ENCODE assay signal across 8 cellular contexts in genomic region chr17:4554997-4555799, GRCh38. TPM values are rescaled to one million over a fixed set of nuclear protein-coding genes. Genes with fewer than 3 reads are reported as not detected.
A peak's percentile ranks its signal among the peaks of the same experiment; 100 is the strongest.
DNase-seq lines count a peak whose midpoint lies in the region; ATAC-seq, FAIRE-seq and TF ChIP-seq lines count a peak whose summit lies in the region.

Gene MYBBP1A (minus strand): TSS chr17:4555384. CDS start chr17:4555324, 60 bp downstream.

- peaks cover 0 to 7% of the 10 kb centered on the region in 2 experiments for H4K20me1 ChIP-seq in H1 (replicated peaks in 1 of 2; ENCODE audit: control insufficient read depth in 1 of 2, insufficient read depth in 2 of 2, low read length in 2 of 2)

- peak within 1 kb of the TSS; percentile 77 for H3K56ac ChIP-seq in H1 (replicated peaks; ENCODE audit: insufficient read length, low read depth, low read length)

- peak within 1 kb of the TSS; percentile 70 to 87 (median 82) for H3K9ac ChIP-seq in H1 (replicated peaks in 1 of 4; ENCODE audit: extremely low read depth in 1 of 4, low read depth in 3 of 4, low read length in 3 of 4)

- no peaks in the 10 kb centered on the region for H3K27me3 ChIP-seq in H1 (replicated peaks in 1 of 4; ENCODE audit: control insufficient read depth in 3 of 4, extremely low read depth in 1 of 4, insufficient read depth in 3 of 4, low read length in 3 of 4)

- H3K9me3 ChIP-seq in H1 (ENCODE audit: insufficient read depth in 2 of 2, low read depth in 1 of 2, low read length in 1 of 2): no peaks in the 10 kb centered on the region

- H3K79me1 ChIP-seq in H1 (ENCODE audit: low read depth, low read length): peaks cover 13% of the 10 kb centered on the region

- peak within 1 kb of the TSS; percentile 74; the same call in 1 of the 2 replicates for H3K27ac ChIP-seq in H1 (ENCODE audit: low read depth, low read length)

- peaks cover 0 to 21% of the 10 kb centered on the region in 2 experiments; a peak in 3 of 4 replicates for H3K79me2 ChIP-seq in H1 (ENCODE audit: control insufficient read depth in 1 of 2, insufficient read depth in 2 of 2, low read length in 2 of 2)

- no peak for FAIRE-seq in H1 (lab: Jason Lieb, UNC)

- CTCF ChIA-PET in H1 (lab: Charles Lee; ENCODE audit: partially characterized antibody): interaction anchor here (0.5 to 1.4 kb wide), 4 partner anchors 12 to 340 kb away, joined by 3 to 6 read pairs (median 3); no protein-coding TSS in a partner anchor

- peaks cover 6 to 17% (median 10%) of the 10 kb centered on the region in 4 experiments; a peak in 6 of 7 replicates for H3K4me1 ChIP-seq in H1 (replicated peaks in 1 of 4; ENCODE audit: control insufficient read depth in 3 of 4, insufficient read depth in 4 of 4, low read length in 3 of 4)

- WGBS in H1 (ENCODE audit: extremely low coverage in 1 of 2, insufficient coverage in 1 of 2, insufficient read length in 1 of 2, insufficient replicate concordance in 2 of 2, low coverage in 1 of 2, low lambda C conversion rate in 2 of 2, missing lambda C conversion rate in 1 of 2), 2 experiments: 3% methylated on average over 65 of the region's 69 CpGs; no CpG with 5 or more reads in 1 of the 2 experiments

- H3K14ac ChIP-seq in H1 (ENCODE audit: insufficient read length): no peak within 1 kb of the TSS

- peak within 1 kb of the TSS; percentile 79 to 96 for H3K4me2 ChIP-seq in H1 (ENCODE audit: insufficient read depth in 1 of 2, low read depth in 2 of 2, low read length in 2 of 2)

- peaks cover 2% of the 10 kb centered on the region for H3K27me3 Mint-ChIP-seq in memory B cell

- H4K91ac ChIP-seq in H1 (replicated peaks; ENCODE audit: insufficient read length, low read length): peak within 1 kb of the TSS; percentile 96

- peak within 1 kb of the TSS; percentile 73 to 94 (median 84) for H3K4me3 ChIP-seq in H1 (ENCODE audit: extremely low read depth in 1 of 4, insufficient read depth in 2 of 4, low read depth in 3 of 4, low read length in 4 of 4)

- H2AFZ ChIP-seq in H1 (ENCODE audit: low read length): no peak within 1 kb of the TSS; the same call in 1 of the 2 replicates

- H3K4me3 Mint-ChIP-seq in memory B cell: peak within 1 kb of the TSS; percentile 97

- H3K18ac ChIP-seq in H1 (ENCODE audit: extremely low read depth, low read length): peak within 1 kb of the TSS; percentile 87

- H2BK15ac ChIP-seq in H1 (ENCODE audit: low read length): peak within 1 kb of the TSS; percentile 83; the same call in 1 of the 2 replicates

- peaks cover 24 to 33% (median 29%) of the 10 kb centered on the region in 4 experiments; a peak in 7 of 8 replicates for H3K36me3 ChIP-seq in H1 (ENCODE audit: control insufficient read depth in 2 of 4, insufficient read depth in 4 of 4, low read length in 3 of 4)

- TF ChIP-seq POLR2A in H1 (IDR thresholded peaks at IDR 0.05; ENCODE audit: control extremely low read depth in 1 of 2, low read depth in 2 of 2, low read length in 2 of 2): peak in 1 of 2 experiments; percentile 78; a peak in 2 of 3 replicates

- POLR2A ChIA-PET in H1 (lab: Charles Lee; ENCODE audit: partially characterized antibody): interaction anchor here (0.6 to 32.8 kb wide), 8 partner anchors 26 to 154 kb away, joined by 3 to 546 read pairs (median 4); partner anchors contain the start of genes SMTNL2 and SPNS2

- H2BK120ac ChIP-seq in H1 (replicated peaks; ENCODE audit: low read depth, low read length): no peak within 1 kb of the TSS

- H3K4ac ChIP-seq in H1 (replicated peaks; ENCODE audit: insufficient read length, low read depth, low read length): peak within 1 kb of the TSS; percentile 73

- H3K36me3 Mint-ChIP-seq in memory B cell: peaks cover 3% of the 10 kb centered on the region

- TF ChIP-seq CTCF in GM20000 (IDR thresholded peaks at IDR 0.05; ENCODE audit: extremely low read depth, missing control alignments): no peak
- TF ChIP-seq CTCF in H1 (IDR thresholded peaks at IDR 0.05; ENCODE audit: control extremely low read depth in 1 of 3, insufficient read depth in 1 of 3, low read depth in 1 of 3, low read length in 3 of 3): peak in 2 of 3 experiments; percentile 15 to 44; a peak in 3 of 4 replicates

- H2BK20ac ChIP-seq in H1 (ENCODE audit: low read length): no peak within 1 kb of the TSS

- H4K8ac ChIP-seq in H1 (ENCODE audit: extremely low read depth, insufficient read depth, low read length): peak within 1 kb of the TSS; percentile 95; the same call in 1 of the 2 replicates

- peak within 1 kb of the TSS; percentile 87 for H2BK5ac ChIP-seq in H1 (ENCODE audit: low read depth, low read length)

- TF ChIP-seq EP300 in H1 (IDR thresholded peaks at IDR 0.05; ENCODE audit: borderline replicate concordance in 1 of 2, low read depth in 2 of 2, low read length in 2 of 2): no peak

- peak within 1 kb of the TSS; percentile 87 for H3K27ac Mint-ChIP-seq in memory B cell

- peaks cover 14% of the 10 kb centered on the region; the same call in 1 of the 2 replicates for H3K23me2 ChIP-seq in H1 (ENCODE audit: low read depth, low read length)

- TF ChIP-seq RAD21 in H1 (IDR thresholded peaks at IDR 0.05 in 1 of 2, conservative IDR thresholded peaks at IDR 0.05 in 1 of 2; ENCODE audit: low read depth in 2 of 2, low read length in 2 of 2): no peak

- H2AK5ac ChIP-seq in H1 (ENCODE audit: low read depth, low read length): peak within 1 kb of the TSS; percentile 77; the same call in 1 of the 2 replicates

- H3K23ac ChIP-seq in H1 (ENCODE audit: insufficient read length): no peak within 1 kb of the TSS

- no peaks in the 10 kb centered on the region for H3K9me3 Mint-ChIP-seq in memory B cell

- peak within 1 kb of the TSS; percentile 35; the same call in 1 of the 2 replicates for H2BK12ac ChIP-seq in H1 (ENCODE audit: low read depth, low read length)

- H4K5ac ChIP-seq in H1 (ENCODE audit: insufficient read length, low read depth, low read length): peak within 1 kb of the TSS; percentile 1

- peak; percentile 96 for ATAC-seq in memory B cell (ENCODE audit: low read depth)

- peak; percentile 99 for DNase-seq in COLO829 (ENCODE audit: low spot score)
- DNase-seq in GM20000 (ENCODE audit: low spot score): peak; percentile 99
- DNase-seq in HT1080 (ENCODE audit: low read depth): peak; percentile 93
- DNase-seq in NOMO-1 treated with DMSO at 0.1 percent for 48 hours (lab: John Stamatoyannopoulos, UW; ENCODE audit: unreplicated experiment): peak; percentile 97
- DNase-seq in activated CD8-positive, alpha-beta memory T cell treated with anti-CD3 and anti-CD28 coated beads for 4 hours (ENCODE audit: low read depth in 2 of 2): peak; percentile 95
- DNase-seq in H1 (ENCODE audit: low read depth in 1 of 2, low spot score in 2 of 2): peak; percentile 84 to 96
- DNase-seq in memory B cell (ENCODE audit: low spot score in 2 of 2): peak; percentile 90 to 93
- peak; percentile 96 for DNase-seq in stimulated activated CD8-positive, alpha-beta memory T cell treated with anti-CD3 and anti-CD28 coated beads, Interleukin-12 subunit alpha, Interleukin-12 subunit beta, amount 100 ng/mL, for 24 hours (ENCODE audit: extremely low read depth)

- H3K4me1 Mint-ChIP-seq in memory B cell: peaks cover 15% of the 10 kb centered on the region

TF ChIP-seq in H1, 55 proteins besides CTCF, POLR2A, EP300 and RAD21 (continues in another document):
- TF ChIP-seq JUN (IDR thresholded peaks at IDR 0.05; ENCODE audit: low read depth, low read length) (no peak), KDM4A (IDR thresholded peaks at IDR 0.05; ENCODE audit: low read depth, low read length, severe bottlenecking) (peak; percentile 67), NANOG (IDR thresholded peaks at IDR 0.05; ENCODE audit: insufficient read depth, low read depth, low read length, poor library complexity, severe bottlenecking) (no peak), ATF3 (IDR thresholded peaks at IDR 0.05; ENCODE audit: insufficient read depth, low read depth, low read length) (no peak), SIRT6 (IDR thresholded peaks at IDR 0.05; ENCODE audit: low read length) (no peak), SRF (IDR thresholded peaks at IDR 0.05; ENCODE audit: low read depth, low read length) (no peak), E2F6 (IDR thresholded peaks at IDR 0.05) (peak; percentile 89), GABPA (IDR thresholded peaks at IDR 0.05; ENCODE audit: borderline replicate concordance, insufficient read depth, low read length) (peak; percentile 85; the same call in 1 of the 2 replicates), SP1 (IDR thresholded peaks at IDR 0.05; ENCODE audit: low read depth, low read length) (0 out of 2 replicates have a peak, but pooled peaks have one; percentile 17), EGR1 (IDR thresholded peaks at IDR 0.05; ENCODE audit: borderline replicate concordance, low read depth, low read length) (no peak), CHD2 (IDR thresholded peaks at IDR 0.05; ENCODE audit: low read length) (no peak), SIN3A (conservative IDR thresholded peaks at IDR 0.05 in 1 of 2, IDR thresholded peaks at IDR 0.05 in 1 of 2; ENCODE audit: low read depth in 1 of 2, low read length in 2 of 2) (peak in 1 of 2 experiments; percentile 78; a peak in 1 of 4 replicates), TEAD4 (IDR thresholded peaks at IDR 0.05; ENCODE audit: low read depth, low read length) (0 out of 2 replicates have a peak, but pooled peaks have one; percentile 12), HDAC2 (IDR thresholded peaks at IDR 0.05; ENCODE audit: borderline replicate concordance in 1 of 2, low read depth in 2 of 2, low read length in 2 of 2) (peak in 1 of 2 experiments; percentile 57; a peak in 1 of 4 replicates)

RNA-seq across cellular contexts. Expression of gene MYBBP1A, which starts in this region (rescaled TPM):
- 117 and 129 TPM in 2 replicates for total RNA-seq in HT1080 (2014; rRNA removed; shearing (Covaris generic))
- polyA plus RNA-seq in HT1080 (2015; cell fraction: cytosol; rRNA removed): 55.8 and 60.7 TPM in 2 replicates
- 267 and 282 TPM in 2 replicates for polyA plus RNA-seq in HT1080 (2015; cell fraction: nucleus; rRNA removed)
- total RNA-seq in H1 (2021; fragmentation: NEBNext Ultra II Directional; extraction: Animal tissue kit (Norgen Biotek cat#: 25700)): 151 and 153 TPM in 2 replicates
- 46.8 and 79.9 TPM in 2 replicates for polyA plus RNA-seq in H1 (2011; rRNA removed)
- 58.4 TPM for polyA plus RNA-seq in H1 (2011; cell fraction: cytosol; rRNA removed)
- 266 TPM for polyA plus RNA-seq in H1 (2011; cell fraction: nucleus; rRNA removed)
- polyA plus RNA-seq in H1 (2012, experiment 1 of 2): 98.7 to 125 TPM (median 120 TPM) in 4 replicates
- polyA plus RNA-seq in H1 (2012, experiment 2 of 2): 114 TPM
- 74.0 TPM for polyA plus RNA-seq in H1 (2013, experiment 1 of 2)
- 63.6 TPM for polyA plus RNA-seq in H1 (2013, experiment 2 of 2)
- 87.5 and 109 TPM in 2 replicates for polyA minus RNA-seq in H1 (2011; rRNA and poly(A)+ RNA removed)
- 88.4 TPM for polyA minus RNA-seq in H1 (2011; cell fraction: cytosol; rRNA and poly(A)+ RNA removed)
- polyA minus RNA-seq in H1 (2011; cell fraction: nucleus; rRNA and poly(A)+ RNA removed): 116 TPM

Comparison
In these comparisons a context has a peak if more than half of its experiments do, and no peak if none do; other contexts are left out.
1. Peak in every context shown above with its lines: DNase-seq, ATAC-seq, H3K4me3 ChIP-seq and H3K27ac ChIP-seq.